Comparison of ENCODE assay signal across 8 cellular contexts in the genomic region with DNA sequence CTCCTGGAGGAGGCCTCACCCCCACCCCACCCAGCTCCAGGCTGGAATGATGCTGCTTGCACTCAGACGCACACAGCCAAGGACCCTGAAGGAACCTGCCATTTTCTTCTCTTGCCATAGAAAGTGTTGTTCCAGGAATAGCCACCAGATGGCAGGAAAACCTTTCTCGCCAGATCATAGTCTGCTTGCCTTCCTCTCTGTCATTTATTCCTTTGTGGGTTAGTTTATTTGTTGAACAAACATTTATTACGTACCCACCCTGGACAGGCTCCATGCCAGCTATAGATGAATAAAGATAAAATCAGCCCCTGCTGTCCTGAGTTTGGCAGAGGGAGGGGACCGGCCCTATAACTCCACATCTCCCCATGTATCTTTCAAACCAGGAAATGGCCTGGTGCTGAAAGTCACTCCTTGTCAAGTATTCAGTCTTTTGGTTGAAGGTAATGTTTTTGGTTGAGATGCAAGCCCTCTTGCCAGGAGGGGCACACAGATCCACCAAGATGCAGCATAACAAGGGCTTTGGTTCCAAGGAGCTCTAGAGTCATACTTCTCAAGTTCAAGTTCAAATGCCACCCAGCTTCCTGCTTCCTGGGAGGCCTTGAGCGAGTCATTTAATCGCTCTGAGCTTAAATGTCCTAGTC.
DNase-seq lines count a peak whose midpoint lies in the region; ATAC-seq lines count a peak whose summit lies in the region.

No MANE protein-coding gene starts in this region.

- DNase-seq in NCI-H1436 (lab: John Stamatoyannopoulos, UW) (peak; percentile 83), NCI-H1436 treated with DMSO at 0.1 percent for 48 hours (lab: John Stamatoyannopoulos, UW) (no peak), NCI-H1694 (lab: John Stamatoyannopoulos, UW) (peak; percentile 87), T-helper 1 cell (peak in 4 of 5 donors; percentile 46 to 75 (median 66)), adipocyte (ENCODE audit: low read depth) (peak; percentile 87), hepatic stellate cell (ENCODE audit: low spot score) (peak; percentile 72), smooth muscle cell of the brain vasculature (ENCODE audit: low read depth, low spot score) (peak; percentile 47)

- H3K9ac ChIP-seq in adipocyte (ENCODE audit: low read length) = no peak overlapping the region

- H3K4me1 ChIP-seq in adipocyte (ENCODE audit: control insufficient read depth, insufficient read depth, low read length) = peaks cover 5% of the 10 kb centered on the region

- no peak overlapping the region for H3K4me3 ChIP-seq in adipocyte (ENCODE audit: low read length)

- no peaks in the 10 kb centered on the region for H3K36me3 ChIP-seq in adipocyte (ENCODE audit: control insufficient read depth, insufficient read depth, low read length, severe bottlenecking)

- ATAC-seq in GM21529 (IDR thresholded peaks at IDR 0.05; ENCODE audit: unreplicated experiment) = no peak

- no peaks in the 10 kb centered on the region for H3K9me3 ChIP-seq in adipocyte (ENCODE audit: control insufficient read depth, low read length)

- H3K27me3 ChIP-seq in adipocyte (replicated peaks; ENCODE audit: control insufficient read depth, insufficient read depth, low read length) = peaks cover 2% of the 10 kb centered on the region
